Comparison of ENCODE assay signal across 16 cellular contexts in genomic region chr5:149205625-149206523, GRCh38.
DNase-seq lines count a peak whose midpoint lies in the region; ATAC-seq, FAIRE-seq and TF ChIP-seq lines count a peak whose summit lies in the region.
"Had no signal": no experiment of that assay in that cellular context is flagged by ENCODE, and none has a peak within 500 bp of the region (broad histone marks: within the 10 kb centered on the region; RNA-seq: fewer than 3 reads in every experiment).

No MANE protein-coding gene starts in this region.

- no peaks in the 10 kb centered on the region for H3K9me3 ChIP-seq in colonic mucosa
- H3K9me3 ChIP-seq: tibial nerve had no signal

- no peak overlapping the region for H3K27ac ChIP-seq in colonic mucosa
- H3K27ac ChIP-seq: HL-60 had no signal

- no peak for TF ChIP-seq CTCF in colonic mucosa (IDR thresholded peaks at IDR 0.05)

- no peaks in the 10 kb centered on the region for H3K36me3 ChIP-seq in colonic mucosa

- no peaks in the 10 kb centered on the region for H3K4me1 ChIP-seq in colonic mucosa

- FAIRE-seq in H54 (lab: Jason Lieb, UNC) = no peak

- intact Hi-C loops in colonic mucosa (cut with DNase I) = no loop called here

- H3K4me3 ChIP-seq in colonic mucosa = no peak overlapping the region
- H3K4me3 ChIP-seq: tibial nerve had no signal

- H3K9ac ChIP-seq in colonic mucosa (ENCODE audit: low read depth in 2 of 2, low read length in 2 of 2) = no peak overlapping the region

- no peak for TF ChIP-seq POLR2A in H54 (IDR thresholded peaks at IDR 0.05; ENCODE audit: low read depth, low read length)

- H3K27me3 ChIP-seq in colonic mucosa = no peaks in the 10 kb centered on the region
- H3K27me3 ChIP-seq: tibial nerve had no signal

- DNase-seq in HT1080 (ENCODE audit: low read depth) (peak; percentile 71), colonic mucosa (peak; percentile 25), left lobe of liver (ENCODE audit: low spot score) (peak; percentile 72), stromal cell of bone marrow (ENCODE audit: low read depth) (peak; percentile 61), H54 (ENCODE audit: insufficient read length, low spot score) (no peak), DMS53 (lab: John Stamatoyannopoulos, UW) (no peak), SHP77 treated with DMSO at 0.1 percent for 48 hours (lab: John Stamatoyannopoulos, UW) (no peak)
- DNase-seq: activated CD4-positive, alpha-beta T cell treated with anti-CD3 and anti-CD28 coated beads for 4 hours; activated naive CD4-positive, alpha-beta T cell treated with anti-CD3 and anti-CD28 coated beads for 36 hours; Calu3; effector CD8-positive, alpha-beta T cell; NCI-H1417 treated with DMSO at 0.1 percent for 48 hours; NCI-H748 treated with DMSO at 0.1 percent for 48 hours had no signal

- peak; percentile 82 for ATAC-seq in left lobe of liver
- ATAC-seq in HG02973 (IDR thresholded peaks at IDR 0.05; ENCODE audit: unreplicated experiment) = no peak

Comparison
In these comparisons a context has a peak if more than half of its experiments do, and no peak if none do; other contexts are left out.
1. DNase-seq: peak in HT1080 (single experiment), colonic mucosa (single experiment), left lobe of liver (single experiment) and stromal cell of bone marrow (single experiment); none in H54 (single experiment), DMS53 (single experiment) and SHP77 treated with DMSO at 0.1 percent for 48 hours (single experiment).